16 cellular contexts compared by ENCODE assay signal in the genomic region with DNA sequence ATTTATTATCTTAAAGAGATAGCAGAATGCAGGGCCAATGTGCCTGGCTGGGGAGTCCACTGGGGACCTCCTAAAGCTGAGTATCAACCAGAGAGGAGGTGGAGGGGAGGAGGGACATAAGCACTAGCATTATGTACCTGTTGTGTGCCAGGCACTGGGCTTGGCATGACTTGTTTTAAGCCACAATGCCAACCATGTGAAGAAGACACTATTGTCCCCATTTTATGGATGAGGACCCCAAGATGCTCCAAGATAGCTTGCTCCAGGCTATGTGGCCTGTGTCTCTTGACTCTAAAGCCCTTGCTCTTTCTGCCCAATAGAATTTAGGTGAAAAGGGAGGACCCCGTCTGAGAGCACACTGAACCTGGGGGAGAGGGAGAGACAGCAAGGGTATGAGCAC.
DNase-seq lines count a peak whose midpoint lies in the region; ATAC-seq and TF ChIP-seq lines count a peak whose summit lies in the region.
"Had no signal": no experiment of that assay in that cellular context is flagged by ENCODE, and none has a peak within 500 bp of the region (broad histone marks: within the 10 kb centered on the region; RNA-seq: fewer than 3 reads in every experiment).

No MANE protein-coding gene starts in this region.

- no peaks in the 10 kb centered on the region for H3K27me3 ChIP-seq in IMR-90 (ENCODE audit: control insufficient read depth, insufficient read depth, low read length)

- ATAC-seq in IMR-90 (ENCODE audit: low read depth) (no peak), left lobe of liver (no peak)
- ATAC-seq: HCT116 had no signal

- no peak overlapping the region for H4K5ac ChIP-seq in IMR-90 (ENCODE audit: low read depth, low read length)

- no peak for TF ChIP-seq CTCF in IMR-90 (conservative IDR thresholded peaks at IDR 0.05; ENCODE audit: low read depth, low read length)

- no peak overlapping the region for H3K9ac ChIP-seq in IMR-90 (ENCODE audit: low read depth, low read length)
- H3K9ac ChIP-seq: GM23248 had no signal

- BruUV-seq in IMR-90 (replicated peaks; lab: Mats Ljungman, UMichigan) = no TSS peak

- H3K9me3 ChIP-seq in IMR-90 (ENCODE audit: control insufficient read depth, insufficient read depth, low read length) = no peaks in the 10 kb centered on the region

- H2AK9ac ChIP-seq in IMR-90 (replicated peaks; ENCODE audit: low read depth, low read length, poor library complexity) = peak overlapping the region; percentile 13

- no peak for DNase-seq in IMR-90
- peak; percentile 13 for DNase-seq in ecto neural progenitor cell (ENCODE audit: low spot score)
- peak; percentile 15 for DNase-seq in left lobe of liver (ENCODE audit: low spot score)
- peak; percentile 53 for DNase-seq in posterior vena cava (ENCODE audit: low spot score)
- no peak for DNase-seq in NOMO-1 (lab: John Stamatoyannopoulos, UW; ENCODE audit: unreplicated experiment in 2 of 2)
- DNase-seq in OCI-M1 (lab: John Stamatoyannopoulos, UW) = no peak
- no peak for DNase-seq in NCI-H1417 (lab: John Stamatoyannopoulos, UW)
- DNase-seq: C1 segment of cervical spinal cord; Calu3; CD4-positive, alpha-beta memory T cell; COR-L47; DMS53; DMS79 treated with DMSO at 0.1 percent for 48 hours; GF-D8; GM23248 had no signal

- peaks cover 19% of the 10 kb centered on the region for H3K9me1 ChIP-seq in IMR-90 (ENCODE audit: insufficient read depth, low read length)

- H3K79me1 ChIP-seq in IMR-90 (ENCODE audit: low read depth in 1 of 2, low read length in 2 of 2) = peaks cover 0 to 19% of the 10 kb centered on the region in 2 experiments; a peak in 1 of 4 replicates

- H3K4ac ChIP-seq in IMR-90 (ENCODE audit: low read depth, low read length) = no peak overlapping the region

- peaks cover 12% of the 10 kb centered on the region for H4K20me1 ChIP-seq in IMR-90 (ENCODE audit: insufficient read depth, low read length)

- TF ChIP-seq POLR2A in IMR-90 (IDR thresholded peaks at IDR 0.05; ENCODE audit: low read depth, low read length) = no peak

- no peak overlapping the region for H2BK5ac ChIP-seq in IMR-90 (ENCODE audit: low read depth, low read length, poor library complexity, severe bottlenecking)

- H3K4me2 ChIP-seq in IMR-90 (ENCODE audit: low read depth, low read length) = no peak overlapping the region

- no peaks in the 10 kb centered on the region; the same call in 1 of the 2 replicates for H3K4me1 ChIP-seq in IMR-90 (ENCODE audit: control insufficient read depth, insufficient read depth, low read length)

- H3K36me3 ChIP-seq in IMR-90 (ENCODE audit: control insufficient read depth, insufficient read depth, low read length) = no peaks in the 10 kb centered on the region

- no peak overlapping the region for H2BK15ac ChIP-seq in IMR-90 (ENCODE audit: low read depth, low read length)

- no peak for TF ChIP-seq RAD21 in IMR-90 (IDR thresholded peaks at IDR 0.05; ENCODE audit: low read length)

- in situ Hi-C loops in IMR-90 (cut with MboI; ENCODE audit: low sequenced_read_pairs) = no loop called here

- intact Hi-C loops in IMR-90 (cut with micrococcal nuclease) = no loop called here
- intact Hi-C loops in posterior vena cava (cut with DNase I) = no loop called here

- no peak overlapping the region for H2BK20ac ChIP-seq in IMR-90 (ENCODE audit: low read depth, low read length)

- WGBS in IMR-90 (ENCODE audit: extremely low coverage in 2 of 2, insufficient read length in 1 of 2), 2 experiments = no CpG with 5 or more reads among the region's 1 CpG

- H3K18ac ChIP-seq in IMR-90 (ENCODE audit: low read depth, low read length) = no peak overlapping the region

- no peak overlapping the region for H3K23ac ChIP-seq in IMR-90 (ENCODE audit: low read depth, low read length)

- no peak overlapping the region for H2BK120ac ChIP-seq in IMR-90 (ENCODE audit: low read depth, low read length)

- no peak overlapping the region for H3K56ac ChIP-seq in IMR-90 (ENCODE audit: extremely low read depth, insufficient read depth, low read length)

- no peak overlapping the region for H4K8ac ChIP-seq in IMR-90 (ENCODE audit: low read depth in 2 of 2, low read length in 2 of 2)

- dilution Hi-C loops in IMR-90 (cut with HindIII; ENCODE audit: low sequenced_read_pairs, unreplicated experiment) = no loop called here

- H3K27ac ChIP-seq in IMR-90 (ENCODE audit: insufficient read depth, low read length) = no peak overlapping the region
- H3K27ac ChIP-seq: GM23248 had no signal

- H2AK5ac ChIP-seq in IMR-90 (ENCODE audit: low read depth, low read length) = no peak overlapping the region

- POLR2A ChIA-PET in IMR-90 (lab: Charles Lee; ENCODE audit: unreplicated experiment) = no interaction called here

- H2AFZ ChIP-seq in IMR-90 (replicated peaks; ENCODE audit: low read length, poor library complexity) = no peak overlapping the region
- H2AFZ ChIP-seq: GM23248 had no signal

- H3K4me3 ChIP-seq in IMR-90 (ENCODE audit: insufficient read depth, low read depth, low read length) = no peak overlapping the region
- H3K4me3 ChIP-seq: GM23248 had no signal

- no peak overlapping the region for H3K14ac ChIP-seq in IMR-90 (replicated peaks; ENCODE audit: low read depth, low read length)

- CTCF ChIA-PET in IMR-90 (lab: Yijun Ruan, JAX) = no interaction called here

- H4K91ac ChIP-seq in IMR-90 (ENCODE audit: insufficient read depth, low read depth, low read length) = no peak overlapping the region

TF ChIP-seq in IMR-90, 13 proteins besides CTCF, POLR2A, EP300 and RAD21:
- TF ChIP-seq FOS (IDR thresholded peaks at IDR 0.05; ENCODE audit: low read depth, low read length) (no peak), MXI1 (IDR thresholded peaks at IDR 0.05; ENCODE audit: borderline replicate concordance, low read depth, low read length) (no peak), RCOR1 (IDR thresholded peaks at IDR 0.05; ENCODE audit: insufficient replicate concordance, low read length) (no peak), MAFK (IDR thresholded peaks at IDR 0.05; ENCODE audit: low read depth, low read length) (no peak), SMC3 (IDR thresholded peaks at IDR 0.05; ENCODE audit: low read depth, low read length) (no peak), BHLHE40 (IDR thresholded peaks at IDR 0.05; ENCODE audit: low read depth, low read length) (no peak), CHD1 (IDR thresholded peaks at IDR 0.05; ENCODE audit: low read depth, low read length) (no peak), MAZ (IDR thresholded peaks at IDR 0.05; ENCODE audit: borderline replicate concordance, low read depth, low read length) (no peak), RFX5 (IDR thresholded peaks at IDR 0.05; ENCODE audit: low read depth, low read length) (no peak), NFE2L2 (IDR thresholded peaks at IDR 0.05; ENCODE audit: low read depth, low read length) (no peak), CEBPB (IDR thresholded peaks at IDR 0.05; ENCODE audit: low read depth, low read length) (no peak)
- TF ChIP-seq, protein P1, sequence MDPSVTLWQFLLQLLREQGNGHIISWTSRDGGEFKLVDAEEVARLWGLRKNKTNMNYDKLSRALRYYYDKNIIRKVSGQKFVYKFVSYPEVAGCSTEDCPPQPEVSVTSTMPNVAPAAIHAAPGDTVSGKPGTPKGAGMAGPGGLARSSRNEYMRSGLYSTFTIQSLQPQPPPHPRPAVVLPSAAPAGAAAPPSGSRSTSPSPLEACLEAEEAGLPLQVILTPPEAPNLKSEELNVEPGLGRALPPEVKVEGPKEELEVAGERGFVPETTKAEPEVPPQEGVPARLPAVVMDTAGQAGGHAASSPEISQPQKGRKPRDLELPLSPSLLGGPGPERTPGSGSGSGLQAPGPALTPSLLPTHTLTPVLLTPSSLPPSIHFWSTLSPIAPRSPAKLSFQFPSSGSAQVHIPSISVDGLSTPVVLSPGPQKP (IDR thresholded peaks at IDR 0.05; ENCODE audit: borderline replicate concordance, low read depth, low read length) = no peak
- TF ChIP-seq, protein P2, sequence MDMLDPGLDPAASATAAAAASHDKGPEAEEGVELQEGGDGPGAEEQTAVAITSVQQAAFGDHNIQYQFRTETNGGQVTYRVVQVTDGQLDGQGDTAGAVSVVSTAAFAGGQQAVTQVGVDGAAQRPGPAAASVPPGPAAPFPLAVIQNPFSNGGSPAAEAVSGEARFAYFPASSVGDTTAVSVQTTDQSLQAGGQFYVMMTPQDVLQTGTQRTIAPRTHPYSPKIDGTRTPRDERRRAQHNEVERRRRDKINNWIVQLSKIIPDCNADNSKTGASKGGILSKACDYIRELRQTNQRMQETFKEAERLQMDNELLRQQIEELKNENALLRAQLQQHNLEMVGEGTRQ (IDR thresholded peaks at IDR 0.05; ENCODE audit: low read depth, low read length) = no peak

Comparison
In these comparisons a context has a peak if more than half of its experiments do, and no peak if none do; other contexts are left out.
1. DNase-seq: peak in ecto neural progenitor cell (single experiment), left lobe of liver (single experiment) and posterior vena cava (single experiment); none in IMR-90 (single experiment), NOMO-1 (0 of 2), OCI-M1 (single experiment) and NCI-H1417 (0 of 3).